Comparison of ENCODE assay signal across 8 cellular contexts in genomic region chr10:44385726-44386438, GRCh38. TPM values are rescaled to one million over a fixed set of nuclear protein-coding genes. Genes with fewer than 3 reads are reported as not detected.
DNase-seq lines count a peak whose midpoint lies in the region; ATAC-seq and TF ChIP-seq lines count a peak whose summit lies in the region.

No MANE protein-coding gene starts in this region.

- peak overlapping the region; percentile 58 for H3K4me3 Mint-ChIP-seq in CD4-positive, alpha-beta T cell

- TF ChIP-seq CTCF in CD4-positive, alpha-beta T cell (IDR thresholded peaks at IDR 0.05), result no peak
- TF ChIP-seq CTCF in esophagus squamous epithelium (IDR thresholded peaks at IDR 0.05), result no peak

- intact Hi-C loops in CD4-positive, alpha-beta T cell (cut with DNase I, micrococcal nuclease), result loop anchor here in 1 of 2 experiments (1.0 to 5.0 kb wide), 2 partner anchors 694 to 714 kb away; no protein-coding TSS in a partner anchor
- intact Hi-C loops in esophagus squamous epithelium (cut with DNase I), result loop anchor here (5.0 kb wide), 1 partner anchor 714 kb away; no protein-coding TSS in a partner anchor

- H3K9me3 ChIP-seq in CD4-positive, alpha-beta T cell (ENCODE audit: control insufficient read depth, low read length), result no peaks in the 10 kb centered on the region
- H3K9me3 ChIP-seq in HUES64 (ENCODE audit: insufficient read depth, low read depth, low read length) (no peaks in the 10 kb centered on the region), esophagus squamous epithelium (no peaks in the 10 kb centered on the region), neuronal stem cell (replicated peaks in 1 of 2; ENCODE audit: control insufficient read depth in 2 of 2, insufficient read depth in 1 of 2, low read depth in 1 of 2, low read length in 2 of 2) (no peaks in the 10 kb centered on the region), MG63 (no peaks in the 10 kb centered on the region)

- peak overlapping the region; percentile 33 for H2BK5ac ChIP-seq in neuronal stem cell (ENCODE audit: low read length)

- H3K9ac ChIP-seq in HUES64 (ENCODE audit: low read depth, low read length), result no peak overlapping the region
- no peak overlapping the region for H3K9ac ChIP-seq in neuronal stem cell (ENCODE audit: low read depth, low read length, poor library complexity)

- peaks cover 4% of the 10 kb centered on the region for H3K4me1 Mint-ChIP-seq in CD4-positive, alpha-beta T cell (ENCODE audit: low read depth)

- no peak overlapping the region for H3K27ac ChIP-seq in CD4-positive, alpha-beta T cell (ENCODE audit: low read depth, low read length)
- no peak overlapping the region for H3K27ac ChIP-seq in HUES64 (ENCODE audit: low read depth, low read length)
- peak overlapping the region in 2 of 4 donors; percentile 77 to 79 for H3K27ac ChIP-seq in esophagus squamous epithelium
- H3K27ac ChIP-seq in neuronal stem cell (replicated peaks; ENCODE audit: low read length), result no peak overlapping the region

- POLR2A ChIA-PET in CD4-positive, alpha-beta T cell (lab: Charles Lee), result no interaction called here

- ATAC-seq in CD4-positive, alpha-beta T cell (ENCODE audit: poor library complexity), result no peak
- no peak for ATAC-seq in HG03439 (IDR thresholded peaks at IDR 0.05; ENCODE audit: unreplicated experiment)

- H3K4ac ChIP-seq in neuronal stem cell (ENCODE audit: low read length), result no peak overlapping the region

- 18% methylated on average over 47 of the region's 47 CpGs for WGBS in HUES64
- 26 to 29% methylated on average over 15 to 26 of the region's 47 CpGs for WGBS in esophagus squamous epithelium, 2 donors
- WGBS in neuronal stem cell (ENCODE audit: extremely low coverage in 2 of 2, insufficient read length in 2 of 2, insufficient replicate concordance in 1 of 2), 2 donors, result no CpG with 5 or more reads among the region's 47 CpGs

- H3K36me3 ChIP-seq in HUES64 (ENCODE audit: insufficient read depth, low read length) (no peaks in the 10 kb centered on the region), esophagus squamous epithelium (no peaks in the 10 kb centered on the region), neuronal stem cell (replicated peaks in 1 of 2; ENCODE audit: control insufficient read depth in 2 of 2, insufficient read depth in 2 of 2, low read length in 2 of 2) (no peaks in the 10 kb centered on the region), MG63 (peaks cover 14% of the 10 kb centered on the region; the same call in 1 of the 2 replicates)

- TF ChIP-seq POLR2A in esophagus squamous epithelium (IDR thresholded peaks at IDR 0.05), result no peak

- H3K14ac ChIP-seq in neuronal stem cell (ENCODE audit: low read length), result no peak overlapping the region

- H2BK15ac ChIP-seq in neuronal stem cell (ENCODE audit: low read length), result peak overlapping the region; percentile 2

- peaks cover 52% of the 10 kb centered on the region for H3K27me3 Mint-ChIP-seq in CD4-positive, alpha-beta T cell

- no peak overlapping the region for H4K91ac ChIP-seq in neuronal stem cell (ENCODE audit: low read depth, low read length, poor library complexity)

- H3K18ac ChIP-seq in neuronal stem cell (ENCODE audit: low read length), result peak overlapping the region; percentile 59

- peaks cover 24% of the 10 kb centered on the region for H3K4me1 ChIP-seq in HUES64 (ENCODE audit: insufficient read depth, low read length)
- peaks cover 10 to 39% (median 15%) of the 10 kb centered on the region in 3 donors for H3K4me1 ChIP-seq in esophagus squamous epithelium
- peaks cover 0 to 30% of the 10 kb centered on the region in 2 donors for H3K4me1 ChIP-seq in neuronal stem cell (ENCODE audit: control insufficient read depth in 2 of 2, insufficient read depth in 1 of 2, low read depth in 1 of 2, low read length in 2 of 2)

- peak overlapping the region; percentile 22 for H2BK12ac ChIP-seq in neuronal stem cell (ENCODE audit: low read length)

- no peaks in the 10 kb centered on the region for H3K9me3 Mint-ChIP-seq in CD4-positive, alpha-beta T cell

- H3K27me3 ChIP-seq in CD4-positive, alpha-beta T cell (ENCODE audit: control insufficient read depth, insufficient read depth, low read length), result peaks cover 53% of the 10 kb centered on the region
- peaks cover 45% of the 10 kb centered on the region for H3K27me3 ChIP-seq in HUES64 (ENCODE audit: insufficient read depth, low read length)
- peaks cover 7 to 70% (median 12%) of the 10 kb centered on the region in 4 donors for H3K27me3 ChIP-seq in esophagus squamous epithelium
- H3K27me3 ChIP-seq in neuronal stem cell (ENCODE audit: control insufficient read depth in 3 of 3, insufficient read depth in 3 of 3, low read depth in 1 of 3, low read length in 3 of 3), result peaks cover 17 to 57% (median 42%) of the 10 kb centered on the region in 3 experiments
- no peaks in the 10 kb centered on the region for H3K27me3 ChIP-seq in MG63

- peak overlapping the region; percentile 93 for H3K4me2 ChIP-seq in neuronal stem cell (ENCODE audit: insufficient read depth, low read length, poor library complexity, severe bottlenecking)

- no peaks in the 10 kb centered on the region for H3K36me3 Mint-ChIP-seq in CD4-positive, alpha-beta T cell (ENCODE audit: low read depth)

- CTCF ChIA-PET in CD4-positive, alpha-beta T cell (lab: Charles Lee), result no interaction called here

- H2AFZ ChIP-seq in neuronal stem cell (ENCODE audit: low read length), result no peak overlapping the region

- H3K79me1 ChIP-seq in neuronal stem cell (ENCODE audit: low read depth, low read length), result no peaks in the 10 kb centered on the region

- no peak overlapping the region for H3K27ac Mint-ChIP-seq in CD4-positive, alpha-beta T cell

- peak overlapping the region; percentile 81 for H2BK120ac ChIP-seq in neuronal stem cell (ENCODE audit: low read depth, low read length)

- DNase-seq in CD4-positive, alpha-beta T cell, result no peak
- no peak for DNase-seq in esophagus squamous epithelium (lab: John Stamatoyannopoulos, UW)
- no peak for DNase-seq in neuronal stem cell (ENCODE audit: low spot score)
- DNase-seq in iPS-NIHi11 (ENCODE audit: low spot score), result no peak
- DNase-seq in NCI-H1048 (lab: John Stamatoyannopoulos, UW), result no peak
- no peak for DNase-seq in MG63

- H2AK5ac ChIP-seq in neuronal stem cell (ENCODE audit: low read depth, low read length), result peak overlapping the region; percentile 20

- peak overlapping the region; percentile 58 for H3K23ac ChIP-seq in neuronal stem cell (ENCODE audit: low read depth, low read length, poor library complexity)

- peak overlapping the region; percentile 58 for H3K4me3 ChIP-seq in HUES64 (ENCODE audit: low read length)
- H3K4me3 ChIP-seq in esophagus squamous epithelium, result peak overlapping the region in 3 of 4 donors; percentile 52 to 67 (median 54)
- H3K4me3 ChIP-seq in neuronal stem cell (ENCODE audit: low read length in 2 of 2), result peak overlapping the region in 1 of 2 donors; percentile 69
- H3K4me3 ChIP-seq in MG63, result no peak overlapping the region; the same call in 1 of the 2 replicates

- no peak overlapping the region for H4K8ac ChIP-seq in neuronal stem cell (ENCODE audit: low read depth, low read length)

RNA-seq across cellular contexts. Expression of gene CXCL12, which starts 1.0 kb away (rescaled TPM):
- not detected for total RNA-seq in CD4-positive, alpha-beta T cell
- 45.3 TPM for polyA plus RNA-seq in HUES64 (2013, experiment 1 of 2)
- polyA plus RNA-seq in HUES64 (2013, experiment 2 of 2), result 45.1 TPM
- 10 to 100 TPM in 3 of 4 donors, 1 to 10 TPM in 1; 6.8 to 28.4 (median 13.7) TPM for total RNA-seq in esophagus squamous epithelium
- 0.54 TPM for polyA plus RNA-seq in neuronal stem cell (2013, experiment 1 of 2)
- 0.64 TPM for polyA plus RNA-seq in neuronal stem cell (2013, experiment 2 of 2)
- total RNA-seq in MG63 (2014; rRNA removed; shearing (Covaris generic); ENCODE audit: low replicate concordance), result 16.5 and 18.6 TPM in 2 replicates

Comparison
In these comparisons a context has a peak if more than half of its experiments do, and no peak if none do; other contexts are left out.
1. RNA of gene CXCL12, which starts 1.0 kb away (total RNA-seq): 16.5 to 18.6 TPM in MG63 and 6.8 to 28.4 TPM in esophagus squamous epithelium; not detected in CD4-positive, alpha-beta T cell; every median in the first group is over 4 times any median in the second.